Comparison of ENCODE assay signal across 8 cellular contexts in genomic region chr4:128809477-128810330, GRCh38. TPM values are rescaled to one million over a fixed set of nuclear protein-coding genes. Genes with fewer than 3 reads are reported as not detected.
DNase-seq lines count a peak whose midpoint lies in the region; ATAC-seq and TF ChIP-seq lines count a peak whose summit lies in the region.

TSS of gene JADE1 (plus strand) at chr4:128809700. CDS start at chr4:128831759, 22,059 bp downstream.

- intact Hi-C loops in activated CD4-positive, alpha-beta T cell treated with anti-CD3 and anti-CD28 coated beads, Interleukin-2, amount 10 ng/mL, durations not matched to agents 24 days and 14 days (cut with micrococcal nuclease) = loop anchor here (1.0 to 5.0 kb wide), 7 partner anchors 237 to 1027 kb away; partner anchors contain the start of genes ABHD18, HSPA4L, MFSD8 and PLK4

- H3K4me3 Mint-ChIP-seq in activated CD4-positive, alpha-beta T cell treated with anti-CD3 and anti-CD28 coated beads, Interleukin-2, amount 10 ng/mL, durations not matched to agents 24 days and 14 days = peak within 1 kb of the TSS; percentile 94

- peaks cover 1% of the 10 kb centered on the region for H3K27me3 Mint-ChIP-seq in activated CD4-positive, alpha-beta T cell treated with anti-CD3 and anti-CD28 coated beads, Interleukin-2, amount 10 ng/mL, durations not matched to agents 24 days and 14 days

- TF ChIP-seq CTCF in coronary artery (IDR thresholded peaks at IDR 0.05) = no peak

- DNase-seq in C1 segment of cervical spinal cord (lab: John Stamatoyannopoulos, UW) = peak; percentile 30 to 89 (median 84)
- DNase-seq in NCI-H526 (lab: John Stamatoyannopoulos, UW) = peak; percentile 91 to 97
- peak; percentile 96 for DNase-seq in activated CD4-positive, alpha-beta T cell treated with anti-CD3 and anti-CD28 coated beads, Interleukin-2, amount 10 ng/mL, durations not matched to agents 24 days and 14 days
- peak; percentile 94 for DNase-seq in coronary artery (ENCODE audit: low spot score)
- DNase-seq in left kidney (ENCODE audit: low read depth, low spot score) = peak; percentile 98
- peak; percentile 91 to 92 for DNase-seq in stimulated activated CD4-positive, alpha-beta T cell treated with anti-CD3 and anti-CD28 coated beads, Interleukin-2, amount 100 ng/mL, for 24 hours

- H3K4me3 ChIP-seq in coronary artery = peak within 1 kb of the TSS; percentile 99

- peak within 1 kb of the TSS; percentile 99 for H3K27ac Mint-ChIP-seq in activated CD4-positive, alpha-beta T cell treated with anti-CD3 and anti-CD28 coated beads, Interleukin-2, amount 10 ng/mL, durations not matched to agents 24 days and 14 days

- no peaks in the 10 kb centered on the region for H3K9me3 Mint-ChIP-seq in activated CD4-positive, alpha-beta T cell treated with anti-CD3 and anti-CD28 coated beads, Interleukin-2, amount 10 ng/mL, durations not matched to agents 24 days and 14 days

- H3K36me3 Mint-ChIP-seq in activated CD4-positive, alpha-beta T cell treated with anti-CD3 and anti-CD28 coated beads, Interleukin-2, amount 10 ng/mL, durations not matched to agents 24 days and 14 days (ENCODE audit: low read depth) = peaks cover 2% of the 10 kb centered on the region

- peak; percentile 55 for ATAC-seq in GM19324 (IDR thresholded peaks at IDR 0.05; ENCODE audit: low FRiP score, unreplicated experiment)
- peak; percentile 41 for ATAC-seq in HG03469 (IDR thresholded peaks at IDR 0.05; ENCODE audit: unreplicated experiment)

- H3K27ac ChIP-seq in coronary artery = peak within 1 kb of the TSS; percentile 89 to 100

- peaks cover 10% of the 10 kb centered on the region for H3K4me1 Mint-ChIP-seq in activated CD4-positive, alpha-beta T cell treated with anti-CD3 and anti-CD28 coated beads, Interleukin-2, amount 10 ng/mL, durations not matched to agents 24 days and 14 days

RNA-seq across cellular contexts. Expression of gene JADE1, which starts in this region (rescaled TPM):
- 42.6 and 47.0 TPM in 2 replicates for total RNA-seq in activated CD4-positive, alpha-beta T cell treated with anti-CD3 and anti-CD28 coated beads, Interleukin-2, amount 10 ng/mL, durations not matched to agents 24 days and 14 days

Comparison
In these comparisons a context has a peak if more than half of its experiments do, and no peak if none do; other contexts are left out.
1. Peak in every context shown above with its lines: DNase-seq, ATAC-seq, H3K4me3 ChIP-seq and H3K27ac ChIP-seq.